Comparison of ENCODE assay signal across 7 cellular contexts in the genomic region with DNA sequence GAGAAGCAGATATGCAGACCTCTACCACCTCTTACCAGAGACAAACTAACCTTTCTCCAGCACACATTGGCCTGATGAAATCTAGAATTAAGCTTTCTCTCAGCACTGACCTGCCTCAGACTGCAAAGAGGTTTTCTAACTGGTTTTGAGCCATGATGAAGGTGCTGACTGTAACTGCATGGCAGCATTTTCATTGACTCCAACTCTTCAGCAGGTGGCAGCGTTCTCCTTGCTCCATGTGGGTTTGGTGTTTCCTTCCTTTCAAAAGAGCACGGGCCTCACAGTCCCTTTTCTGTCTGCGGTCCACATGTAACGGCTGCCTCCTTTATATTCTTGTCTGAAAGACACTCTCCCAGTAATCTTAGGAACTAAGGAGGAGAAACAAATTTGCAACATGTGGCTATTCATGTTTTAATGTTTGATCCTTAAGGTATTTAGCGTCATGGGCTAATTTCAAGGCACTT.
A peak's percentile ranks its signal among the peaks of the same experiment; 100 is the strongest.
DNase-seq lines count a peak whose midpoint lies in the region; ATAC-seq and TF ChIP-seq lines count a peak whose summit lies in the region.

No MANE protein-coding gene starts in this region.

- POLR2A ChIA-PET in GM10248 (lab: Yijun Ruan, JAX), result no interaction called here

- ATAC-seq in GM18520 (IDR thresholded peaks at IDR 0.05; ENCODE audit: unreplicated experiment), result no peak

- peak; percentile 46 for DNase-seq in GM10248 (ENCODE audit: extremely low spot score)
- DNase-seq in T follicular helper cell (ENCODE audit: low read depth), result peak; percentile 25
- DNase-seq in astrocyte of the hippocampus (ENCODE audit: low read depth, low spot score), result peak; percentile 79
- peak; percentile 74 for DNase-seq in iPS-NIHi11 (ENCODE audit: low spot score)
- peak; percentile 54 for DNase-seq in stimulated activated CD4-positive, alpha-beta T cell treated with anti-CD3 and anti-CD28 coated beads, Interleukin-15, amount 100 ng/mL, for 24 hours

- CTCF ChIA-PET in GM10248 (lab: Yijun Ruan, JAX), result interaction anchor here (0.8 to 3.0 kb wide), 10 partner anchors 8 to 702 kb away, joined by 3 to 13 read pairs (median 4); a partner anchor contains a TSS

- TF ChIP-seq CTCF in GM10248 (IDR thresholded peaks at IDR 0.05; ENCODE audit: control extremely low read depth, extremely low read depth, low read depth, missing control alignments) (peak; percentile 51), LNCAP (IDR thresholded peaks at IDR 0.05) (peak; percentile 48; the same call in 1 of the 2 replicates)

Comparison
In these comparisons a context has a peak if more than half of its experiments do, and no peak if none do; other contexts are left out.
1. DNase-seq: peak in every context shown above with its lines; median percentile 79 in astrocyte of the hippocampus; 74 in iPS-NIHi11; 54 in stimulated activated CD4-positive, alpha-beta T cell treated with anti-CD3 and anti-CD28 coated beads, Interleukin-15, amount 100 ng/mL, for 24 hours; 46 in GM10248; 25 in T follicular helper cell.